In the genomic region with DNA sequence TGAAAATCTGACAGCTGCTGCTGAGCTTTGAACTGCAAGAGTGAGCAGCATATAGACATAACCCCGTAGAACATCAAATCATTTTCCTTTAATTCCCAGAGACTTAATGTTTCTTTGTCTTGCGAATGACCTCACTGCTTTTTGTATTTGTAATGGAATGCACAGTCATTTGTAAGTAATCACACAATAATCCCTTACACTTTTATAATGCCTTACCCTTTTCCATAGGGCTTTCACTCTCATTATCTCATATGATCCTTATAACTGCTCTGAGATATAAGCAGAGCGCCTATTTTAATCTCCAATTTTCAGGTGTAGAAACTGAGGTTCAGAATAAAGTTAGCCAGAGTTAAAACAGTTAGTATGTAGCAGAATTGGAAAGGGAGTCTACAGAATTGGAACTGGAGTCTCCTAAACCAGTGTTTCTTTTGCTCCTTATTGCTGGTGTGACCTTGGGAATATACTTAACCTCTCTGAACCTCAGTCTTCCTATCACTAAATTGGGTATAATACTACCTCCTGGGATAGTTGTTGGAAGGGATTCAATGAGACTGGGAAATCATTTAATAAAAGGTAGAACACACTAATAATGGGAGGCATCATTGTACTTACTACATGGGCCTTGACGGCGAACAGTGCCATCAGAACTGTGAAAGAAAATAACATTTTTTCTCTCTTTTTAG, we compare ENCODE assay signal across 14 cellular contexts. TPM values are rescaled to one million over a fixed set of nuclear protein-coding genes. Genes with fewer than 3 reads are reported as not detected.
A peak's percentile ranks its signal among the peaks of the same experiment; 100 is the strongest.
DNase-seq lines count a peak whose midpoint lies in the region; ATAC-seq, FAIRE-seq and TF ChIP-seq lines count a peak whose summit lies in the region.
"Had no signal": no experiment of that assay in that cellular context is flagged by ENCODE, and none has a peak within 500 bp of the region (broad histone marks: within the 10 kb centered on the region; RNA-seq: fewer than 3 reads in every experiment).

No MANE protein-coding gene starts in this region.

- intact Hi-C loops in tibial artery (cut with DNase I; ENCODE audit: low total_unique reads): no loop called here

- no peak overlapping the region for H3K4me3 Mint-ChIP-seq in activated T-cell treated with anti-CD3 and anti-CD28 coated beads, Interleukin-2, amount 50 U/mL, for 72 hours
- no peak overlapping the region for H3K4me3 Mint-ChIP-seq in activated T-cell treated with anti-CD3 and anti-CD28 coated beads, Interleukin-2, amount 50 U/mL, for 24 hours
- H3K4me3 Mint-ChIP-seq in astrocyte (ENCODE audit: unreplicated experiment): no peak overlapping the region
- H3K4me3 Mint-ChIP-seq: activated B cell treated with CpG ODN at 0.5 μM for 24 hours had no signal

- H3K4me3 ChIP-seq in astrocyte (ENCODE audit: insufficient read depth, low read depth, low read length) (peak overlapping the region; percentile 6), tibial artery (no peak overlapping the region), MG63 (no peak overlapping the region)
- H3K4me3 ChIP-seq: testis had no signal

- H3K27me3 ChIP-seq in astrocyte (ENCODE audit: insufficient read depth, low read length) (no peaks in the 10 kb centered on the region), tibial artery (no peaks in the 10 kb centered on the region), MG63 (no peaks in the 10 kb centered on the region)
- H3K27me3 ChIP-seq: testis had no signal

- TF ChIP-seq CTCF in astrocyte (IDR thresholded peaks at IDR 0.05; ENCODE audit: insufficient read depth, low read depth, low read length) (no peak), tibial artery (IDR thresholded peaks at IDR 0.05) (no peak), GM13976 (IDR thresholded peaks at IDR 0.05; ENCODE audit: borderline replicate concordance, control extremely low read depth, extremely low read depth, insufficient read depth, missing control alignments) (no peak)

- no peaks in the 10 kb centered on the region for H3K9me3 Mint-ChIP-seq in activated T-cell treated with anti-CD3 and anti-CD28 coated beads, Interleukin-2, amount 50 U/mL, for 72 hours
- H3K9me3 Mint-ChIP-seq in activated T-cell treated with anti-CD3 and anti-CD28 coated beads, Interleukin-2, amount 50 U/mL, for 24 hours: no peaks in the 10 kb centered on the region
- no peaks in the 10 kb centered on the region for H3K9me3 Mint-ChIP-seq in astrocyte (ENCODE audit: unreplicated experiment)
- H3K9me3 Mint-ChIP-seq: activated B cell treated with CpG ODN at 0.5 μM for 24 hours had no signal

- in situ Hi-C loops in GM13976 (cut with MboI; ENCODE audit: low sequenced_read_pairs, unreplicated experiment): no loop called here

- peaks cover 0 to 3% of the 10 kb centered on the region in 2 donors for H3K36me3 Mint-ChIP-seq in activated T-cell treated with anti-CD3 and anti-CD28 coated beads, Interleukin-2, amount 50 U/mL, for 72 hours (ENCODE audit: insufficient read depth in 2 of 2)
- peaks cover 29% of the 10 kb centered on the region for H3K36me3 Mint-ChIP-seq in activated T-cell treated with anti-CD3 and anti-CD28 coated beads, Interleukin-2, amount 50 U/mL, for 24 hours (ENCODE audit: low read depth)
- H3K36me3 Mint-ChIP-seq in astrocyte (ENCODE audit: low read depth, unreplicated experiment): peaks cover 8% of the 10 kb centered on the region

- H3K79me2 ChIP-seq in astrocyte (ENCODE audit: insufficient read depth, low read length): peaks cover 88% of the 10 kb centered on the region

- peak overlapping the region; percentile 25 for H3K27ac Mint-ChIP-seq in activated T-cell treated with anti-CD3 and anti-CD28 coated beads, Interleukin-2, amount 50 U/mL, for 72 hours
- no peak overlapping the region for H3K27ac Mint-ChIP-seq in activated T-cell treated with anti-CD3 and anti-CD28 coated beads, Interleukin-2, amount 50 U/mL, for 24 hours
- peak overlapping the region; percentile 66 for H3K27ac Mint-ChIP-seq in astrocyte (ENCODE audit: unreplicated experiment)
- H3K27ac Mint-ChIP-seq: activated B cell treated with CpG ODN at 0.5 μM for 24 hours had no signal

- no peak for DNase-seq in activated T-cell treated with anti-CD3 and anti-CD28 coated beads, Interleukin-2, amount 50 U/mL, for 72 hours
- DNase-seq in activated T-cell treated with anti-CD3 and anti-CD28 coated beads, Interleukin-2, amount 50 U/mL, for 24 hours: no peak
- DNase-seq in astrocyte (ENCODE audit: low read depth) (peak; percentile 83), kidney tubule cell (ENCODE audit: low spot score) (peak; percentile 44), tibial artery (no peak), NCI-H446 (lab: John Stamatoyannopoulos, UW) (no peak), GM13976 (ENCODE audit: low spot score) (no peak), MG63 (no peak)
- DNase-seq: activated B cell treated with CpG ODN at 0.5 μM for 24 hours, activated T-cell treated with anti-CD3 and anti-CD28 coated beads for 4 hours, midbrain, NCI-H1417, testis had no signal

- ATAC-seq in activated T-cell treated with anti-CD3 and anti-CD28 coated beads, Interleukin-2, amount 50 U/mL, for 72 hours (replicated peaks in 1 of 2): no peak

- peak; percentile 43 for FAIRE-seq in astrocyte (lab: Jason Lieb, UNC)
- FAIRE-seq: GM12891 had no signal

- peak overlapping the region; percentile 2 for H2AFZ ChIP-seq in astrocyte (ENCODE audit: low read depth, low read length)

- H3K27me3 Mint-ChIP-seq in activated T-cell treated with anti-CD3 and anti-CD28 coated beads, Interleukin-2, amount 50 U/mL, for 72 hours (ENCODE audit: low read depth): no peaks in the 10 kb centered on the region
- no peaks in the 10 kb centered on the region for H3K27me3 Mint-ChIP-seq in activated T-cell treated with anti-CD3 and anti-CD28 coated beads, Interleukin-2, amount 50 U/mL, for 24 hours
- no peaks in the 10 kb centered on the region for H3K27me3 Mint-ChIP-seq in astrocyte (ENCODE audit: low read depth, unreplicated experiment)
- H3K27me3 Mint-ChIP-seq: activated B cell treated with CpG ODN at 0.5 μM for 24 hours had no signal

- H3K27ac ChIP-seq in astrocyte (ENCODE audit: low read depth, low read length): peak overlapping the region; percentile 93
- H3K27ac ChIP-seq in tibial artery: peak overlapping the region; percentile 87 to 94
- H3K27ac ChIP-seq: testis had no signal

- H3K9me3 ChIP-seq in astrocyte (ENCODE audit: insufficient read depth, low read depth, low read length): no peaks in the 10 kb centered on the region
- no peaks in the 10 kb centered on the region for H3K9me3 ChIP-seq in tibial artery
- no peaks in the 10 kb centered on the region for H3K9me3 ChIP-seq in MG63
- H3K9me3 ChIP-seq: testis had no signal

- H3K36me3 ChIP-seq in astrocyte (ENCODE audit: insufficient read depth, low read length) (peaks cover 12% of the 10 kb centered on the region), tibial artery (peaks cover 0 to 6% (median 0%) of the 10 kb centered on the region in 3 donors), MG63 (peaks cover 25% of the 10 kb centered on the region)

- H3K4me1 Mint-ChIP-seq in activated T-cell treated with anti-CD3 and anti-CD28 coated beads, Interleukin-2, amount 50 U/mL, for 72 hours (ENCODE audit: low read depth): peaks cover 15% of the 10 kb centered on the region
- peaks cover 9% of the 10 kb centered on the region for H3K4me1 Mint-ChIP-seq in activated T-cell treated with anti-CD3 and anti-CD28 coated beads, Interleukin-2, amount 50 U/mL, for 24 hours (ENCODE audit: low read depth)
- peaks cover 38% of the 10 kb centered on the region for H3K4me1 Mint-ChIP-seq in astrocyte (ENCODE audit: low read depth, unreplicated experiment)

- H4K20me1 ChIP-seq in astrocyte (ENCODE audit: insufficient read depth, low read length): peaks cover 15% of the 10 kb centered on the region

- peak overlapping the region; percentile 61 for H3K4me2 ChIP-seq in astrocyte (ENCODE audit: low read length)

- peaks cover 43% of the 10 kb centered on the region for H3K4me1 ChIP-seq in astrocyte (ENCODE audit: insufficient read depth, low read length)
- H3K4me1 ChIP-seq in tibial artery: peaks cover 0 to 96% (median 48%) of the 10 kb centered on the region in 4 donors
- H3K4me1 ChIP-seq: testis had no signal

- peak overlapping the region; percentile 78 for H3K9ac ChIP-seq in astrocyte (ENCODE audit: low read length)

RNA-seq across cellular contexts. Expression of gene LPP, which starts 54.9 kb away (rescaled TPM):
- 10 to 100 TPM; 50.4 to 67.7 TPM for total RNA-seq in activated T-cell treated with anti-CD3 and anti-CD28 coated beads, Interleukin-2, amount 50 U/mL, for 72 hours
- total RNA-seq in astrocyte: 193 and 222 TPM in 2 replicates
- total RNA-seq in MG63 (2014; rRNA removed; shearing (Covaris generic); ENCODE audit: low replicate concordance): 7.9 and 14.2 TPM in 2 replicates

Comparison
In these comparisons a context has a peak if more than half of its experiments do, and no peak if none do; other contexts are left out.
1. DNase-seq: peak in astrocyte (single experiment) and kidney tubule cell (single experiment); none in activated T-cell treated with anti-CD3 and anti-CD28 coated beads, Interleukin-2, amount 50 U/mL, for 72 hours (0 of 2), activated T-cell treated with anti-CD3 and anti-CD28 coated beads, Interleukin-2, amount 50 U/mL, for 24 hours (single experiment), tibial artery (0 of 2), NCI-H446 (0 of 2), GM13976 (single experiment) and MG63 (single experiment).